In the genomic region with DNA sequence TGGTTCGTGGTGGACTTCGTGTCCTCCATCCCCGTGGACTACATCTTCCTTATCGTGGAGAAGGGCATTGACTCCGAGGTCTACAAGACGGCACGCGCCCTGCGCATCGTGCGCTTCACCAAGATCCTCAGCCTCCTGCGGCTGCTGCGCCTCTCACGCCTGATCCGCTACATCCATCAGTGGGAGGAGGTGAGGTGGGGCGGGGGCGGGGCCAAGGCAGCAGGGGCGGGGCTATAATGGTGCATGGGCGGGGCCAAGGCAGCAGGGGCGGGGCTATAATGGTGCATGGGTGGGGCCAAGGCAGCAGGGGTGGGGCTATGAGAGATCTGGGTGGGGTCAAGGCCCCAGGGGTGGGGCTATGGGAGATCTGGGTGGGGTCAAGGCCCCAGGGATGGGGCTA, we compare ENCODE assay signal across 16 cellular contexts. TPM values are rescaled to one million over a fixed set of nuclear protein-coding genes. Genes with fewer than 3 reads are reported as not detected.
A peak's percentile ranks its signal among the peaks of the same experiment; 100 is the strongest.
DNase-seq lines count a peak whose midpoint lies in the region; ATAC-seq, FAIRE-seq and TF ChIP-seq lines count a peak whose summit lies in the region.
"Not testable (repeated sequence)": the region's sequence is repeated elsewhere in the genome, so short reads cannot be mapped to it uniquely, and the experiment has no call there.
"Had no signal": no experiment of that assay in that cellular context is flagged by ENCODE, and none has a peak within 500 bp of the region (broad histone marks: within the 10 kb centered on the region; RNA-seq: fewer than 3 reads in every experiment).

No MANE protein-coding gene starts in this region.

- WGBS in HepG2 (ENCODE audit: low lambda C conversion rate), result 68% methylated on average over 20 of the region's 20 CpGs

- not testable (repeated sequence) for H3K36me3 Mint-ChIP-seq in CD4-positive, CD25-positive, alpha-beta regulatory T cell; T-helper 17 cell (ENCODE audit: low read depth); activated CD4-positive, alpha-beta memory T cell treated with anti-CD3 and anti-CD28 coated beads, Interleukin-2, amount 10 ng/mL, durations not matched to agents 7 days and 5 days (ENCODE audit: low read depth); activated T-cell treated with anti-CD3 and anti-CD28 coated beads, Interleukin-2, amount 50 U/mL, for 4 hours (ENCODE audit: insufficient read depth); activated naive CD8-positive, alpha-beta T cell treated with anti-CD3 and anti-CD28 coated beads, Interleukin-2, amount 50 U/mL, for 24 hours (ENCODE audit: low read depth); natural killer cell treated with Interleukin-12 subunit alpha and Interleukin-12 subunit beta and Interleukin-15 and Interleukin-18, amount 100 ng/mL, for 72 hours

- H3K79me2 ChIP-seq in HepG2 (ENCODE audit: insufficient read depth, low read length), result not testable (repeated sequence)

- not testable (repeated sequence) for BruUV-seq in HepG2 (replicated peaks; lab: Mats Ljungman, UMichigan)

- not testable (repeated sequence) for H3K27ac ChIP-seq in CD4-positive, CD25-positive, alpha-beta regulatory T cell (ENCODE audit: insufficient read depth, low read length, poor library complexity, severe bottlenecking); HepG2 (ENCODE audit: extremely low read length, insufficient read depth, low read length)

- not testable (repeated sequence) for H3K4me1 ChIP-seq in CD4-positive, CD25-positive, alpha-beta regulatory T cell (ENCODE audit: control insufficient read depth, insufficient read depth, low read length, poor library complexity, severe bottlenecking); HepG2 (ENCODE audit: insufficient read depth, low read length)

- H4K20me1 ChIP-seq in HepG2 (ENCODE audit: insufficient read depth, low read length), result not testable (repeated sequence)

- H3K9ac ChIP-seq in HepG2 (ENCODE audit: insufficient read depth, low read depth, low read length), result not testable (repeated sequence)

- not testable (repeated sequence) for H3K4me2 ChIP-seq in HepG2 (ENCODE audit: low read depth, low read length)

- not testable (repeated sequence) for H3K36me3 ChIP-seq in CD4-positive, CD25-positive, alpha-beta regulatory T cell (ENCODE audit: control insufficient read depth, insufficient read depth, low read length); HepG2 (replicated peaks in 1 of 2; ENCODE audit: control insufficient read depth in 1 of 2, insufficient read depth in 2 of 2, low read length in 2 of 2)

- H3K4me3 ChIP-seq in CD4-positive, CD25-positive, alpha-beta regulatory T cell (ENCODE audit: low read depth, low read length); HepG2 (replicated peaks in 1 of 3; ENCODE audit: insufficient read depth in 1 of 3, low read depth in 2 of 3, low read length in 3 of 3): not testable (repeated sequence)

- in situ Hi-C loops in HepG2 (cut with HindIII; ENCODE audit: extremely low pct_ligation_motif_present, low pct_unique_long_range_greater_than_20kb), result not testable (repeated sequence)

- H3K27ac Mint-ChIP-seq in CD4-positive, CD25-positive, alpha-beta regulatory T cell; T-helper 17 cell; activated CD4-positive, alpha-beta memory T cell treated with anti-CD3 and anti-CD28 coated beads, Interleukin-2, amount 10 ng/mL, durations not matched to agents 7 days and 5 days; activated naive CD8-positive, alpha-beta T cell treated with anti-CD3 and anti-CD28 coated beads, Interleukin-2, amount 50 U/mL, for 24 hours; natural killer cell treated with Interleukin-12 subunit alpha and Interleukin-12 subunit beta and Interleukin-15 and Interleukin-18, amount 100 ng/mL, for 72 hours: not testable (repeated sequence)

- H2AFZ ChIP-seq in HepG2 (ENCODE audit: low read length), result not testable (repeated sequence)

- not testable (repeated sequence) for TF ChIP-seq RAD21 in HepG2 (CRISPR knock-in tag; IDR thresholded peaks at IDR 0.05)

- H3K4me3 Mint-ChIP-seq in CD4-positive, CD25-positive, alpha-beta regulatory T cell; T-helper 17 cell; activated CD4-positive, alpha-beta memory T cell treated with anti-CD3 and anti-CD28 coated beads, Interleukin-2, amount 10 ng/mL, durations not matched to agents 7 days and 5 days; activated T-cell treated with anti-CD3 and anti-CD28 coated beads, Interleukin-2, amount 50 U/mL, for 4 hours; activated naive CD8-positive, alpha-beta T cell treated with anti-CD3 and anti-CD28 coated beads, Interleukin-2, amount 50 U/mL, for 24 hours; natural killer cell treated with Interleukin-12 subunit alpha and Interleukin-12 subunit beta and Interleukin-15 and Interleukin-18, amount 100 ng/mL, for 72 hours: not testable (repeated sequence)

- not testable (repeated sequence) for TF ChIP-seq POLR2A in HepG2 (IDR thresholded peaks at IDR 0.05; ENCODE audit: insufficient read depth in 1 of 2, low read depth in 2 of 2, low read length in 2 of 2)

- ATAC-seq in CD4-positive, CD25-positive, alpha-beta regulatory T cell (ENCODE audit: low read depth in 2 of 2), result peak; percentile 31 to 42
- ATAC-seq in T-helper 17 cell, result peak; percentile 73
- ATAC-seq in activated T-cell treated with anti-CD3 and anti-CD28 coated beads, Interleukin-2, amount 50 U/mL, for 4 hours, result peak; percentile 54 to 59
- ATAC-seq in activated naive CD8-positive, alpha-beta T cell treated with anti-CD3 and anti-CD28 coated beads, Interleukin-2, amount 50 U/mL, for 24 hours; HepG2: not testable (repeated sequence)
- ATAC-seq in natural killer cell treated with Interleukin-12 subunit alpha and Interleukin-12 subunit beta and Interleukin-15 and Interleukin-18, amount 100 ng/mL, for 72 hours, result peak; percentile 56 to 76

- intact Hi-C loops in HepG2 (cut with micrococcal nuclease; ENCODE audit: unreplicated experiment), result not testable (repeated sequence)

- H3K9me3 ChIP-seq in CD4-positive, CD25-positive, alpha-beta regulatory T cell (ENCODE audit: control insufficient read depth in 2 of 2, low read length in 2 of 2); T-helper 17 cell (ENCODE audit: control insufficient read depth, low read length, poor library complexity, severe bottlenecking); HepG2 (ENCODE audit: low read length): not testable (repeated sequence)

- not testable (repeated sequence) for H3K4me1 Mint-ChIP-seq in CD4-positive, CD25-positive, alpha-beta regulatory T cell; T-helper 17 cell; activated CD4-positive, alpha-beta memory T cell treated with anti-CD3 and anti-CD28 coated beads, Interleukin-2, amount 10 ng/mL, durations not matched to agents 7 days and 5 days; activated T-cell treated with anti-CD3 and anti-CD28 coated beads, Interleukin-2, amount 50 U/mL, for 4 hours (ENCODE audit: low read depth); activated naive CD8-positive, alpha-beta T cell treated with anti-CD3 and anti-CD28 coated beads, Interleukin-2, amount 50 U/mL, for 24 hours; natural killer cell treated with Interleukin-12 subunit alpha and Interleukin-12 subunit beta and Interleukin-15 and Interleukin-18, amount 100 ng/mL, for 72 hours (ENCODE audit: low read depth in 2 of 2)

- not testable (repeated sequence) for H3K27me3 ChIP-seq in CD4-positive, CD25-positive, alpha-beta regulatory T cell (ENCODE audit: control insufficient read depth, insufficient read depth, low read length); HepG2 (ENCODE audit: control insufficient read depth in 1 of 2, insufficient read depth in 2 of 2, low read length in 2 of 2)

- not testable (repeated sequence) for H3K9me3 Mint-ChIP-seq in CD4-positive, CD25-positive, alpha-beta regulatory T cell; activated CD4-positive, alpha-beta memory T cell treated with anti-CD3 and anti-CD28 coated beads, Interleukin-2, amount 10 ng/mL, durations not matched to agents 7 days and 5 days; activated T-cell treated with anti-CD3 and anti-CD28 coated beads, Interleukin-2, amount 50 U/mL, for 4 hours; activated naive CD8-positive, alpha-beta T cell treated with anti-CD3 and anti-CD28 coated beads, Interleukin-2, amount 50 U/mL, for 24 hours; natural killer cell treated with Interleukin-12 subunit alpha and Interleukin-12 subunit beta and Interleukin-15 and Interleukin-18, amount 100 ng/mL, for 72 hours

- CTCF ChIA-PET in HEK293T (lab: Yijun Ruan, JAX); activated CD4-positive, alpha-beta memory T cell treated with anti-CD3 and anti-CD28 coated beads, Interleukin-2, amount 10 ng/mL, durations not matched to agents 7 days and 5 days (lab: Charles Lee): not testable (repeated sequence)
- CTCF ChIA-PET in HepG2 (lab: Yijun Ruan, JAX; ENCODE audit: low intra/inter-chr PET ratio, low total read pairs), result interaction anchor here (1.7 to 2.9 kb wide), 2 partner anchors 17 to 54 kb away, joined by 9 to 23 read pairs; no protein-coding TSS in a partner anchor

- not testable (repeated sequence) for DNase-seq in CD4-positive, CD25-positive, alpha-beta regulatory T cell; T-helper 17 cell; activated T-cell treated with anti-CD3 and anti-CD28 coated beads, Interleukin-2, amount 50 U/mL, for 4 hours; HepG2 (ENCODE audit: low spot score); natural killer cell treated with Interleukin-12 subunit alpha and Interleukin-12 subunit beta and Interleukin-15 and Interleukin-18, amount 100 ng/mL, for 72 hours (ENCODE audit: low spot score)
- DNase-seq in HEK293T (ENCODE audit: extremely low spot score), result peak; percentile 40
- DNase-seq in activated CD4-positive, alpha-beta memory T cell treated with anti-CD3 and anti-CD28 coated beads, Interleukin-2, amount 10 ng/mL, durations not matched to agents 7 days and 5 days, result peak; percentile 33
- DNase-seq in activated naive CD8-positive, alpha-beta T cell treated with anti-CD3 and anti-CD28 coated beads, Interleukin-2, amount 50 U/mL, for 24 hours, result peak; percentile 28

- not testable (repeated sequence) for TF ChIP-seq EP300 in HepG2 (IDR thresholded peaks at IDR 0.05; ENCODE audit: low read depth in 2 of 2, low read length in 2 of 2); HepG2 (CRISPR knock-in tag; IDR thresholded peaks at IDR 0.05; ENCODE audit: borderline replicate concordance)

- not testable (repeated sequence) for FAIRE-seq in HepG2 (lab: Jason Lieb, UNC)

- not testable (repeated sequence) for TF ChIP-seq CTCF in HepG2 (CRISPR knock-in tag; IDR thresholded peaks at IDR 0.05)

- POLR2A ChIA-PET in HEK293T (lab: Yijun Ruan, JAX); activated CD4-positive, alpha-beta memory T cell treated with anti-CD3 and anti-CD28 coated beads, Interleukin-2, amount 10 ng/mL, durations not matched to agents 7 days and 5 days (lab: Charles Lee); HepG2 (lab: Yijun Ruan, JAX): not testable (repeated sequence)

- H3K27me3 Mint-ChIP-seq in CD4-positive, CD25-positive, alpha-beta regulatory T cell; T-helper 17 cell; activated CD4-positive, alpha-beta memory T cell treated with anti-CD3 and anti-CD28 coated beads, Interleukin-2, amount 10 ng/mL, durations not matched to agents 7 days and 5 days; activated T-cell treated with anti-CD3 and anti-CD28 coated beads, Interleukin-2, amount 50 U/mL, for 4 hours (ENCODE audit: low read depth); activated naive CD8-positive, alpha-beta T cell treated with anti-CD3 and anti-CD28 coated beads, Interleukin-2, amount 50 U/mL, for 24 hours; natural killer cell treated with Interleukin-12 subunit alpha and Interleukin-12 subunit beta and Interleukin-15 and Interleukin-18, amount 100 ng/mL, for 72 hours: not testable (repeated sequence)

RNA-seq across cellular contexts. Expression of gene HCN2, which starts 14.1 kb away (rescaled TPM):
- 1.2 TPM for total RNA-seq in CD4-positive, CD25-positive, alpha-beta regulatory T cell
- polyA plus RNA-seq in CD4-positive, CD25-positive, alpha-beta regulatory T cell, result not detected
- total RNA-seq in T-helper 17 cell (1 to 10 TPM; 1.1 to 3.0 TPM), HepG2 (2016; rRNA removed; fragmentation: Illumina TruSeq; extraction: Trizol) (not detected in 2 replicates)
- total RNA-seq in activated CD4-positive, alpha-beta memory T cell treated with anti-CD3 and anti-CD28 coated beads, Interleukin-2, amount 10 ng/mL, durations not matched to agents 7 days and 5 days, result 1 to 10 TPM; 3.1 to 3.5 TPM
- under 1 TPM; 0.20 to 0.24 (median 0.22) TPM for total RNA-seq in activated T-cell treated with anti-CD3 and anti-CD28 coated beads, Interleukin-2, amount 50 U/mL, for 4 hours
- total RNA-seq in HepG2 (2016; cell fraction: cytosol; rRNA removed; fragmentation: Illumina TruSeq; extraction: Trizol; ENCODE audit: low read depth), result not detected in 2 replicates
- total RNA-seq in HepG2 (2016; cell fraction: insoluble cytoplasmic fraction; rRNA removed; fragmentation: Illumina TruSeq; extraction: Trizol), result not detected in 2 replicates
- total RNA-seq in HepG2 (2016; cell fraction: membrane; rRNA removed; fragmentation: Illumina TruSeq; extraction: Trizol), result 0.03 TPM in 1 of 2 replicates, not detected in the other
- total RNA-seq in HepG2 (2016; cell fraction: nucleus; rRNA removed; fragmentation: Illumina TruSeq; extraction: Trizol), result not detected in 2 replicates
- 0.01 and 0.05 TPM in 2 replicates for polyA plus RNA-seq in HepG2 (2011; rRNA removed)
- 0.07 and 0.09 TPM in 2 replicates for polyA plus RNA-seq in HepG2 (2011; cell fraction: cytosol; rRNA removed)
- polyA plus RNA-seq in HepG2 (2011; cell fraction: nucleus; rRNA removed), result 0.19 and 0.24 TPM in 2 replicates
- 0.15 and 0.39 TPM in 2 replicates for polyA plus RNA-seq in HepG2 (2012)
- 0.07 TPM in 1 of 2 replicates, not detected in the other for polyA plus RNA-seq in HepG2 (2016; cell fraction: cytosol; fragmentation: Illumina TruSeq; extraction: Trizol; ENCODE audit: low read depth)
- polyA plus RNA-seq in HepG2 (2016; cell fraction: insoluble cytoplasmic fraction; fragmentation: Illumina TruSeq; extraction: Trizol; ENCODE audit: low read depth), result not detected in 2 replicates
- polyA plus RNA-seq in HepG2 (2016; cell fraction: membrane; fragmentation: Illumina TruSeq; extraction: Trizol; ENCODE audit: low read depth), result 0.05 TPM in 1 of 2 replicates, not detected in the other
- not detected in 2 replicates for polyA plus RNA-seq in HepG2 (2016; cell fraction: nucleus; fragmentation: Illumina TruSeq; extraction: Trizol; ENCODE audit: insufficient read depth, low read depth)
- 0.16 and 9.3 TPM in 2 replicates for polyA minus RNA-seq in HepG2 (2011; rRNA and poly(A)+ RNA removed; ENCODE audit: low replicate concordance)
- not detected in 2 replicates for polyA minus RNA-seq in HepG2 (2011; cell fraction: cytosol; rRNA and poly(A)+ RNA removed)
- not detected in 2 replicates for polyA minus RNA-seq in HepG2 (2011; cell fraction: nucleus; rRNA and poly(A)+ RNA removed)
- under 1 TPM; 0.29 to 0.64 TPM for total RNA-seq in natural killer cell treated with Interleukin-12 subunit alpha and Interleukin-12 subunit beta and Interleukin-15 and Interleukin-18, amount 100 ng/mL, for 72 hours

RNA-seq across cellular contexts. Expression of gene POLRMT, which starts 29.6 kb away (rescaled TPM):
- total RNA-seq in CD4-positive, CD25-positive, alpha-beta regulatory T cell, result 62.9 TPM
- 10 to 100 TPM; 25.4 to 38.1 (median 34.1) TPM for polyA plus RNA-seq in CD4-positive, CD25-positive, alpha-beta regulatory T cell
- total RNA-seq in T-helper 17 cell (10 to 100 TPM; 61.3 to 64.7 TPM), HepG2 (2016; rRNA removed; fragmentation: Illumina TruSeq; extraction: Trizol) (52.5 and 78.0 TPM in 2 replicates)
- 10 to 100 TPM; 44.8 to 45.1 TPM for total RNA-seq in activated CD4-positive, alpha-beta memory T cell treated with anti-CD3 and anti-CD28 coated beads, Interleukin-2, amount 10 ng/mL, durations not matched to agents 7 days and 5 days
- total RNA-seq in activated T-cell treated with anti-CD3 and anti-CD28 coated beads, Interleukin-2, amount 50 U/mL, for 4 hours, result 100 to 1,000 TPM; 110 to 123 (median 119) TPM
- 14.6 and 16.3 TPM in 2 replicates for total RNA-seq in HepG2 (2016; cell fraction: cytosol; rRNA removed; fragmentation: Illumina TruSeq; extraction: Trizol; ENCODE audit: low read depth)
- total RNA-seq in HepG2 (2016; cell fraction: insoluble cytoplasmic fraction; rRNA removed; fragmentation: Illumina TruSeq; extraction: Trizol), result 49.1 and 82.6 TPM in 2 replicates
- total RNA-seq in HepG2 (2016; cell fraction: membrane; rRNA removed; fragmentation: Illumina TruSeq; extraction: Trizol), result 30.6 and 32.9 TPM in 2 replicates
- total RNA-seq in HepG2 (2016; cell fraction: nucleus; rRNA removed; fragmentation: Illumina TruSeq; extraction: Trizol), result 53.4 and 70.1 TPM in 2 replicates
- 101 and 114 TPM in 2 replicates for polyA plus RNA-seq in HepG2 (2011; rRNA removed)
- polyA plus RNA-seq in HepG2 (2011; cell fraction: cytosol; rRNA removed), result 20.8 and 36.5 TPM in 2 replicates
- polyA plus RNA-seq in HepG2 (2011; cell fraction: nucleus; rRNA removed), result 255 and 333 TPM in 2 replicates
- 52.2 and 65.7 TPM in 2 replicates for polyA plus RNA-seq in HepG2 (2012)
- 16.5 and 17.7 TPM in 2 replicates for polyA plus RNA-seq in HepG2 (2016; cell fraction: cytosol; fragmentation: Illumina TruSeq; extraction: Trizol; ENCODE audit: low read depth)
- polyA plus RNA-seq in HepG2 (2016; cell fraction: insoluble cytoplasmic fraction; fragmentation: Illumina TruSeq; extraction: Trizol; ENCODE audit: low read depth), result 70.9 and 71.7 TPM in 2 replicates
- 34.9 and 37.3 TPM in 2 replicates for polyA plus RNA-seq in HepG2 (2016; cell fraction: membrane; fragmentation: Illumina TruSeq; extraction: Trizol; ENCODE audit: low read depth)
- polyA plus RNA-seq in HepG2 (2016; cell fraction: nucleus; fragmentation: Illumina TruSeq; extraction: Trizol; ENCODE audit: insufficient read depth, low read depth), result 138 and 146 TPM in 2 replicates
- polyA minus RNA-seq in HepG2 (2011; rRNA and poly(A)+ RNA removed; ENCODE audit: low replicate concordance), result 247 and 377 TPM in 2 replicates
- 67.1 and 69.6 TPM in 2 replicates for polyA minus RNA-seq in HepG2 (2011; cell fraction: cytosol; rRNA and poly(A)+ RNA removed)
- 37.9 and 42.3 TPM in 2 replicates for polyA minus RNA-seq in HepG2 (2011; cell fraction: nucleus; rRNA and poly(A)+ RNA removed)
- total RNA-seq in natural killer cell treated with Interleukin-12 subunit alpha and Interleukin-12 subunit beta and Interleukin-15 and Interleukin-18, amount 100 ng/mL, for 72 hours, result 100 to 1,000 TPM in 1 of 2 donors, 10 to 100 TPM in 1; 55.0 to 104 TPM

RNA-seq across cellular contexts. Expression of gene BSG, which starts 31.4 kb away (rescaled TPM):
- total RNA-seq in CD4-positive, CD25-positive, alpha-beta regulatory T cell, result 132 TPM
- polyA plus RNA-seq in CD4-positive, CD25-positive, alpha-beta regulatory T cell, result 100 to 1,000 TPM; 282 to 338 (median 300) TPM
- 100 to 1,000 TPM; 152 to 165 TPM for total RNA-seq in T-helper 17 cell
- 100 to 1,000 TPM; 255 to 257 TPM for total RNA-seq in activated CD4-positive, alpha-beta memory T cell treated with anti-CD3 and anti-CD28 coated beads, Interleukin-2, amount 10 ng/mL, durations not matched to agents 7 days and 5 days
- 100 to 1,000 TPM; 241 to 277 (median 250) TPM for total RNA-seq in activated T-cell treated with anti-CD3 and anti-CD28 coated beads, Interleukin-2, amount 50 U/mL, for 4 hours
- 136 and 309 TPM in 2 replicates for total RNA-seq in HepG2 (2016; rRNA removed; fragmentation: Illumina TruSeq; extraction: Trizol)
- 81.8 and 84.4 TPM in 2 replicates for total RNA-seq in HepG2 (2016; cell fraction: cytosol; rRNA removed; fragmentation: Illumina TruSeq; extraction: Trizol; ENCODE audit: low read depth)
- total RNA-seq in HepG2 (2016; cell fraction: insoluble cytoplasmic fraction; rRNA removed; fragmentation: Illumina TruSeq; extraction: Trizol), result 114 and 317 TPM in 2 replicates
- total RNA-seq in HepG2 (2016; cell fraction: membrane; rRNA removed; fragmentation: Illumina TruSeq; extraction: Trizol), result 96.0 and 109 TPM in 2 replicates
- 271 and 340 TPM in 2 replicates for total RNA-seq in HepG2 (2016; cell fraction: nucleus; rRNA removed; fragmentation: Illumina TruSeq; extraction: Trizol)
- 754 and 1,057 TPM in 2 replicates for polyA plus RNA-seq in HepG2 (2011; rRNA removed)
- 595 and 749 TPM in 2 replicates for polyA plus RNA-seq in HepG2 (2011; cell fraction: cytosol; rRNA removed)
- 561 and 615 TPM in 2 replicates for polyA plus RNA-seq in HepG2 (2011; cell fraction: nucleus; rRNA removed)
- 926 and 933 TPM in 2 replicates for polyA plus RNA-seq in HepG2 (2012)
- 148 and 149 TPM in 2 replicates for polyA plus RNA-seq in HepG2 (2016; cell fraction: cytosol; fragmentation: Illumina TruSeq; extraction: Trizol; ENCODE audit: low read depth)
- polyA plus RNA-seq in HepG2 (2016; cell fraction: insoluble cytoplasmic fraction; fragmentation: Illumina TruSeq; extraction: Trizol; ENCODE audit: low read depth), result 179 and 219 TPM in 2 replicates
- 152 and 167 TPM in 2 replicates for polyA plus RNA-seq in HepG2 (2016; cell fraction: membrane; fragmentation: Illumina TruSeq; extraction: Trizol; ENCODE audit: low read depth)
- 760 and 837 TPM in 2 replicates for polyA plus RNA-seq in HepG2 (2016; cell fraction: nucleus; fragmentation: Illumina TruSeq; extraction: Trizol; ENCODE audit: insufficient read depth, low read depth)
- polyA minus RNA-seq in HepG2 (2011; rRNA and poly(A)+ RNA removed; ENCODE audit: low replicate concordance), result 426 and 707 TPM in 2 replicates
- 369 and 454 TPM in 2 replicates for polyA minus RNA-seq in HepG2 (2011; cell fraction: cytosol; rRNA and poly(A)+ RNA removed)
- 97.1 and 115 TPM in 2 replicates for polyA minus RNA-seq in HepG2 (2011; cell fraction: nucleus; rRNA and poly(A)+ RNA removed)
- 100 to 1,000 TPM; 236 to 274 TPM for total RNA-seq in natural killer cell treated with Interleukin-12 subunit alpha and Interleukin-12 subunit beta and Interleukin-15 and Interleukin-18, amount 100 ng/mL, for 72 hours

RNA-seq across cellular contexts. Expression of gene FGF22, which starts 35.9 kb away (rescaled TPM):
- 0.81 TPM for total RNA-seq in CD4-positive, CD25-positive, alpha-beta regulatory T cell
- polyA plus RNA-seq in CD4-positive, CD25-positive, alpha-beta regulatory T cell, result under 1 TPM in 1 of 4 donors, not detected in 3; 0.17 TPM
- total RNA-seq in T-helper 17 cell (under 1 TPM; 0.65 to 0.68 TPM), HepG2 (2016; rRNA removed; fragmentation: Illumina TruSeq; extraction: Trizol) (0.24 TPM in 1 of 2 replicates, not detected in the other)
- not detected for total RNA-seq in activated CD4-positive, alpha-beta memory T cell treated with anti-CD3 and anti-CD28 coated beads, Interleukin-2, amount 10 ng/mL, durations not matched to agents 7 days and 5 days
- not detected for total RNA-seq in activated T-cell treated with anti-CD3 and anti-CD28 coated beads, Interleukin-2, amount 50 U/mL, for 4 hours
- not detected in 2 replicates for total RNA-seq in HepG2 (2016; cell fraction: cytosol; rRNA removed; fragmentation: Illumina TruSeq; extraction: Trizol; ENCODE audit: low read depth)
- 0.09 TPM in 1 of 2 replicates, not detected in the other for total RNA-seq in HepG2 (2016; cell fraction: insoluble cytoplasmic fraction; rRNA removed; fragmentation: Illumina TruSeq; extraction: Trizol)
- 0.17 and 0.19 TPM in 2 replicates for total RNA-seq in HepG2 (2016; cell fraction: membrane; rRNA removed; fragmentation: Illumina TruSeq; extraction: Trizol)
- not detected in 2 replicates for total RNA-seq in HepG2 (2016; cell fraction: nucleus; rRNA removed; fragmentation: Illumina TruSeq; extraction: Trizol)
- 0.07 TPM in 1 of 2 replicates, not detected in the other for polyA plus RNA-seq in HepG2 (2011; rRNA removed)
- not detected in 2 replicates for polyA plus RNA-seq in HepG2 (2011; cell fraction: cytosol; rRNA removed)
- not detected in 2 replicates for polyA plus RNA-seq in HepG2 (2011; cell fraction: nucleus; rRNA removed)
- polyA plus RNA-seq in HepG2 (2012), result 0.09 and 0.27 TPM in 2 replicates
- 0.08 and 0.16 TPM in 2 replicates for polyA plus RNA-seq in HepG2 (2016; cell fraction: cytosol; fragmentation: Illumina TruSeq; extraction: Trizol; ENCODE audit: low read depth)
- polyA plus RNA-seq in HepG2 (2016; cell fraction: insoluble cytoplasmic fraction; fragmentation: Illumina TruSeq; extraction: Trizol; ENCODE audit: low read depth), result not detected in 2 replicates
- 0.13 TPM in 1 of 2 replicates, not detected in the other for polyA plus RNA-seq in HepG2 (2016; cell fraction: membrane; fragmentation: Illumina TruSeq; extraction: Trizol; ENCODE audit: low read depth)
- polyA plus RNA-seq in HepG2 (2016; cell fraction: nucleus; fragmentation: Illumina TruSeq; extraction: Trizol; ENCODE audit: insufficient read depth, low read depth), result 0.33 TPM in 1 of 2 replicates, not detected in the other
- not detected in 2 replicates for polyA minus RNA-seq in HepG2 (2011; rRNA and poly(A)+ RNA removed; ENCODE audit: low replicate concordance)
- not detected in 2 replicates for polyA minus RNA-seq in HepG2 (2011; cell fraction: cytosol; rRNA and poly(A)+ RNA removed)
- not detected in 2 replicates for polyA minus RNA-seq in HepG2 (2011; cell fraction: nucleus; rRNA and poly(A)+ RNA removed)
- total RNA-seq in natural killer cell treated with Interleukin-12 subunit alpha and Interleukin-12 subunit beta and Interleukin-15 and Interleukin-18, amount 100 ng/mL, for 72 hours, result not detected
- total RNA-seq: Daoy, G401, H7, PC-9, Right ventricle myocardium inferior, RPMI7951, SJCRH30 had no signal
- polyA plus RNA-seq: GM23248 had no signal

RNA-seq across cellular contexts. Expression of gene RNF126, which starts 59.2 kb away (rescaled TPM):
- 124 TPM for total RNA-seq in CD4-positive, CD25-positive, alpha-beta regulatory T cell
- polyA plus RNA-seq in CD4-positive, CD25-positive, alpha-beta regulatory T cell, result 10 to 100 TPM; 57.2 to 80.8 (median 76.9) TPM
- total RNA-seq in T-helper 17 cell, result 100 to 1,000 TPM; 105 to 126 TPM
- 10 to 100 TPM; 80.6 to 82.2 TPM for total RNA-seq in activated CD4-positive, alpha-beta memory T cell treated with anti-CD3 and anti-CD28 coated beads, Interleukin-2, amount 10 ng/mL, durations not matched to agents 7 days and 5 days
- 100 to 1,000 TPM; 144 to 162 (median 147) TPM for total RNA-seq in activated T-cell treated with anti-CD3 and anti-CD28 coated beads, Interleukin-2, amount 50 U/mL, for 4 hours
- total RNA-seq in HepG2 (2016; rRNA removed; fragmentation: Illumina TruSeq; extraction: Trizol), result 18.5 and 34.0 TPM in 2 replicates
- 60.7 and 62.9 TPM in 2 replicates for total RNA-seq in HepG2 (2016; cell fraction: cytosol; rRNA removed; fragmentation: Illumina TruSeq; extraction: Trizol; ENCODE audit: low read depth)
- total RNA-seq in HepG2 (2016; cell fraction: insoluble cytoplasmic fraction; rRNA removed; fragmentation: Illumina TruSeq; extraction: Trizol), result 14.0 and 32.5 TPM in 2 replicates
- 51.8 and 70.5 TPM in 2 replicates for total RNA-seq in HepG2 (2016; cell fraction: membrane; rRNA removed; fragmentation: Illumina TruSeq; extraction: Trizol)
- total RNA-seq in HepG2 (2016; cell fraction: nucleus; rRNA removed; fragmentation: Illumina TruSeq; extraction: Trizol), result 20.4 and 26.7 TPM in 2 replicates
- 23.2 and 24.6 TPM in 2 replicates for polyA plus RNA-seq in HepG2 (2011; rRNA removed)
- 21.4 and 33.6 TPM in 2 replicates for polyA plus RNA-seq in HepG2 (2011; cell fraction: cytosol; rRNA removed)
- 96.9 and 98.7 TPM in 2 replicates for polyA plus RNA-seq in HepG2 (2011; cell fraction: nucleus; rRNA removed)
- 47.4 and 51.2 TPM in 2 replicates for polyA plus RNA-seq in HepG2 (2012)
- 83.7 and 90.8 TPM in 2 replicates for polyA plus RNA-seq in HepG2 (2016; cell fraction: cytosol; fragmentation: Illumina TruSeq; extraction: Trizol; ENCODE audit: low read depth)
- 29.9 and 39.9 TPM in 2 replicates for polyA plus RNA-seq in HepG2 (2016; cell fraction: insoluble cytoplasmic fraction; fragmentation: Illumina TruSeq; extraction: Trizol; ENCODE audit: low read depth)
- 79.7 and 88.6 TPM in 2 replicates for polyA plus RNA-seq in HepG2 (2016; cell fraction: membrane; fragmentation: Illumina TruSeq; extraction: Trizol; ENCODE audit: low read depth)
- polyA plus RNA-seq in HepG2 (2016; cell fraction: nucleus; fragmentation: Illumina TruSeq; extraction: Trizol; ENCODE audit: insufficient read depth, low read depth), result 75.9 and 77.0 TPM in 2 replicates
- polyA minus RNA-seq in HepG2 (2011; rRNA and poly(A)+ RNA removed; ENCODE audit: low replicate concordance), result 10.7 and 26.6 TPM in 2 replicates
- polyA minus RNA-seq in HepG2 (2011; cell fraction: cytosol; rRNA and poly(A)+ RNA removed), result 18.3 and 21.9 TPM in 2 replicates
- 28.0 and 36.3 TPM in 2 replicates for polyA minus RNA-seq in HepG2 (2011; cell fraction: nucleus; rRNA and poly(A)+ RNA removed)
- total RNA-seq in natural killer cell treated with Interleukin-12 subunit alpha and Interleukin-12 subunit beta and Interleukin-15 and Interleukin-18, amount 100 ng/mL, for 72 hours, result 100 to 1,000 TPM in 1 of 2 donors, 10 to 100 TPM in 1; 77.7 to 138 TPM
